10 cellular contexts compared by ENCODE assay signal in genomic region chr14:100554082-100554677, GRCh38. TPM values are rescaled to one million over a fixed set of nuclear protein-coding genes. Genes with fewer than 3 reads are reported as not detected.
A peak's percentile ranks its signal among the peaks of the same experiment; 100 is the strongest.
DNase-seq lines count a peak whose midpoint lies in the region; ATAC-seq, FAIRE-seq and TF ChIP-seq lines count a peak whose summit lies in the region.
"Had no signal": no experiment of that assay in that cellular context is flagged by ENCODE, and none has a peak within 500 bp of the region (broad histone marks: within the 10 kb centered on the region; RNA-seq: fewer than 3 reads in every experiment).

No MANE protein-coding gene starts in this region.

- H2BK15ac ChIP-seq in H1 (ENCODE audit: low read length) (no peak overlapping the region), neuronal stem cell (ENCODE audit: low read length) (peak overlapping the region; percentile 54)

- peaks cover 0 to 7% of the 10 kb centered on the region in 2 experiments for H4K20me1 ChIP-seq in H1 (replicated peaks in 1 of 2; ENCODE audit: control insufficient read depth in 1 of 2, insufficient read depth in 2 of 2, low read length in 2 of 2)

- no peak overlapping the region for H3K56ac ChIP-seq in H1 (replicated peaks; ENCODE audit: insufficient read length, low read depth, low read length)

- peaks cover 0 to 5% (median 2%) of the 10 kb centered on the region in 4 experiments; a peak in 3 of 7 replicates for H3K27me3 ChIP-seq in H1 (replicated peaks in 1 of 4; ENCODE audit: control insufficient read depth in 3 of 4, extremely low read depth in 1 of 4, insufficient read depth in 3 of 4, low read length in 3 of 4)
- H3K27me3 ChIP-seq in neuronal stem cell (ENCODE audit: control insufficient read depth in 3 of 3, insufficient read depth in 3 of 3, low read depth in 1 of 3, low read length in 3 of 3) = peaks cover 0 to 68% (median 0%) of the 10 kb centered on the region in 3 experiments
- H3K27me3 ChIP-seq in gastrocnemius medialis = peaks cover 0 to 3% (median 0%) of the 10 kb centered on the region in 3 donors

- in situ Hi-C loops in Caki2 (cut with HindIII; ENCODE audit: low pct_unique_long_range_greater_than_20kb, low sequenced_read_pairs) (no loop called here), gastrocnemius medialis (cut with MboI; ENCODE audit: low sequenced_read_pairs in 4 of 4) (no loop called here)

- H2AK5ac ChIP-seq in H1 (ENCODE audit: low read depth, low read length) (0 out of 2 replicates have a peak overlapping the region, but pooled peaks have one; percentile 53), neuronal stem cell (ENCODE audit: low read depth, low read length) (peak overlapping the region; percentile 0)

- FAIRE-seq in H1 (lab: Jason Lieb, UNC) = no peak
- FAIRE-seq: TTC549 had no signal

- no peaks in the 10 kb centered on the region for H3K36me3 ChIP-seq in H1 (ENCODE audit: control insufficient read depth in 2 of 4, insufficient read depth in 4 of 4, low read length in 3 of 4)
- H3K36me3 ChIP-seq in neuronal stem cell (replicated peaks in 1 of 2; ENCODE audit: control insufficient read depth in 2 of 2, insufficient read depth in 2 of 2, low read length in 2 of 2) = no peaks in the 10 kb centered on the region
- H3K36me3 ChIP-seq in gastrocnemius medialis = no peaks in the 10 kb centered on the region

- DNase-seq in Caki2 (ENCODE audit: low read depth) (peak; percentile 4), NB4 (ENCODE audit: low read depth) (peak; percentile 70), H1 (ENCODE audit: low read depth in 1 of 2, low spot score in 2 of 2) (no peak), neuronal stem cell (ENCODE audit: low spot score) (no peak), SKM-1 treated with dmso at 0.1 percent for 144 hours (lab: John Stamatoyannopoulos, UW; ENCODE audit: unreplicated experiment) (no peak), gastrocnemius medialis (no peak), NCI-H345 treated with DMSO at 0.1 percent for 48 hours (lab: John Stamatoyannopoulos, UW; ENCODE audit: unreplicated experiment) (no peak)
- DNase-seq: NCI-H1930 had no signal

- no peak overlapping the region for H4K91ac ChIP-seq in H1 (replicated peaks; ENCODE audit: insufficient read length, low read length)
- H4K91ac ChIP-seq in neuronal stem cell (ENCODE audit: low read depth, low read length, poor library complexity) = peak overlapping the region; percentile 19

- H3K18ac ChIP-seq in H1 (ENCODE audit: extremely low read depth, low read length) = peak overlapping the region; percentile 71
- peak overlapping the region; percentile 82 for H3K18ac ChIP-seq in neuronal stem cell (ENCODE audit: low read length)

- no peak overlapping the region for H3K4me3 ChIP-seq in NB4 (ENCODE audit: low read depth, low read length)
- H3K4me3 ChIP-seq in H1 (ENCODE audit: extremely low read depth in 1 of 4, insufficient read depth in 2 of 4, low read depth in 3 of 4, low read length in 4 of 4) = no peak overlapping the region
- no peak overlapping the region for H3K4me3 ChIP-seq in neuronal stem cell (ENCODE audit: low read length in 2 of 2)
- no peak overlapping the region for H3K4me3 ChIP-seq in gastrocnemius medialis

- POLR2A ChIA-PET in H1 (lab: Charles Lee; ENCODE audit: partially characterized antibody) = no interaction called here

- H4K5ac ChIP-seq in H1 (ENCODE audit: insufficient read length, low read depth, low read length) = no peak overlapping the region

- no peak overlapping the region for H2BK20ac ChIP-seq in H1 (ENCODE audit: low read length)

- H2AFZ ChIP-seq in H1 (ENCODE audit: low read length) (no peak overlapping the region), neuronal stem cell (ENCODE audit: low read length) (no peak overlapping the region)

- no peak overlapping the region for H3K23ac ChIP-seq in H1 (ENCODE audit: insufficient read length)
- H3K23ac ChIP-seq in neuronal stem cell (ENCODE audit: low read depth, low read length, poor library complexity) = peak overlapping the region; percentile 77

- H3K27ac ChIP-seq in H1 (ENCODE audit: low read depth, low read length) (no peak overlapping the region), neuronal stem cell (replicated peaks; ENCODE audit: low read length) (no peak overlapping the region), gastrocnemius medialis (no peak overlapping the region)

- no peak overlapping the region for H3K4me2 ChIP-seq in H1 (ENCODE audit: insufficient read depth in 1 of 2, low read depth in 2 of 2, low read length in 2 of 2)
- no peak overlapping the region for H3K4me2 ChIP-seq in neuronal stem cell (ENCODE audit: insufficient read depth, low read length, poor library complexity, severe bottlenecking)

- CTCF ChIA-PET in H1 (lab: Charles Lee; ENCODE audit: partially characterized antibody) = interaction anchor here (1.0 to 1.5 kb wide), 3 partner anchors 77 to 136 kb away, joined by 3 to 5 read pairs (median 4); no protein-coding TSS in a partner anchor

- TF ChIP-seq CTCF in NB4 (IDR thresholded peaks at IDR 0.05; ENCODE audit: low read depth, low read length) = no peak
- TF ChIP-seq CTCF in H1 (IDR thresholded peaks at IDR 0.05; ENCODE audit: control extremely low read depth in 1 of 3, insufficient read depth in 1 of 3, low read depth in 1 of 3, low read length in 3 of 3) = no peak
- TF ChIP-seq CTCF in gastrocnemius medialis (IDR thresholded peaks at IDR 0.05 in 4 of 5, conservative IDR thresholded peaks at IDR 0.05 in 1 of 5) = no peak

- no peak overlapping the region for H2BK120ac ChIP-seq in H1 (replicated peaks; ENCODE audit: low read depth, low read length)
- H2BK120ac ChIP-seq in neuronal stem cell (ENCODE audit: low read depth, low read length) = no peak overlapping the region

- H3K79me1 ChIP-seq in H1 (ENCODE audit: low read depth, low read length) = no peaks in the 10 kb centered on the region
- H3K79me1 ChIP-seq in neuronal stem cell (ENCODE audit: low read depth, low read length) = no peaks in the 10 kb centered on the region

- 81% methylated on average over 15 of the region's 19 CpGs; no CpG with 5 or more reads in 1 of the 2 experiments for WGBS in H1 (ENCODE audit: extremely low coverage in 1 of 2, insufficient coverage in 1 of 2, insufficient read length in 1 of 2, insufficient replicate concordance in 2 of 2, low coverage in 1 of 2, low lambda C conversion rate in 2 of 2, missing lambda C conversion rate in 1 of 2), 2 experiments
- no CpG with 5 or more reads among the region's 19 CpGs for WGBS in neuronal stem cell (ENCODE audit: extremely low coverage in 2 of 2, insufficient read length in 2 of 2, insufficient replicate concordance in 1 of 2), 2 donors

- H3K14ac ChIP-seq in H1 (ENCODE audit: insufficient read length) (no peak overlapping the region), neuronal stem cell (ENCODE audit: low read length) (no peak overlapping the region)

- TF ChIP-seq EP300 in H1 (IDR thresholded peaks at IDR 0.05; ENCODE audit: borderline replicate concordance in 1 of 2, low read depth in 2 of 2, low read length in 2 of 2) = no peak

- H3K4me1 ChIP-seq in H1 (replicated peaks in 1 of 4; ENCODE audit: control insufficient read depth in 3 of 4, insufficient read depth in 4 of 4, low read length in 3 of 4) (peaks cover 0 to 19% (median 17%) of the 10 kb centered on the region in 4 experiments; a peak in 6 of 7 replicates), neuronal stem cell (ENCODE audit: control insufficient read depth in 2 of 2, insufficient read depth in 1 of 2, low read depth in 1 of 2, low read length in 2 of 2) (peaks cover 4 to 11% of the 10 kb centered on the region in 2 donors), gastrocnemius medialis (no peaks in the 10 kb centered on the region)

- no peak overlapping the region for H4K8ac ChIP-seq in H1 (ENCODE audit: extremely low read depth, insufficient read depth, low read length)
- H4K8ac ChIP-seq in neuronal stem cell (ENCODE audit: low read depth, low read length) = no peak overlapping the region

- H3K9me3 ChIP-seq in H1 (ENCODE audit: insufficient read depth in 2 of 2, low read depth in 1 of 2, low read length in 1 of 2) (no peaks in the 10 kb centered on the region), neuronal stem cell (replicated peaks in 1 of 2; ENCODE audit: control insufficient read depth in 2 of 2, insufficient read depth in 1 of 2, low read depth in 1 of 2, low read length in 2 of 2) (no peaks in the 10 kb centered on the region), gastrocnemius medialis (no peaks in the 10 kb centered on the region)

- H2BK5ac ChIP-seq in H1 (ENCODE audit: low read depth, low read length) = no peak overlapping the region
- no peak overlapping the region for H2BK5ac ChIP-seq in neuronal stem cell (ENCODE audit: low read length)

- no peaks in the 10 kb centered on the region for H3K79me2 ChIP-seq in H1 (ENCODE audit: control insufficient read depth in 1 of 2, insufficient read depth in 2 of 2, low read length in 2 of 2)

- TF ChIP-seq RAD21 in H1 (IDR thresholded peaks at IDR 0.05 in 1 of 2, conservative IDR thresholded peaks at IDR 0.05 in 1 of 2; ENCODE audit: low read depth in 2 of 2, low read length in 2 of 2) = no peak

- no peak overlapping the region for H3K4ac ChIP-seq in H1 (replicated peaks; ENCODE audit: insufficient read length, low read depth, low read length)
- H3K4ac ChIP-seq in neuronal stem cell (ENCODE audit: low read length) = no peak overlapping the region

- intact Hi-C loops in gastrocnemius medialis (cut with DNase I; ENCODE audit: low total_unique reads) = no loop called here

- no peak overlapping the region for H3K9ac ChIP-seq in H1 (replicated peaks in 1 of 4; ENCODE audit: extremely low read depth in 1 of 4, low read depth in 3 of 4, low read length in 3 of 4)
- H3K9ac ChIP-seq in neuronal stem cell (ENCODE audit: low read depth, low read length, poor library complexity) = peak overlapping the region; percentile 34

- ATAC-seq in HG02610 (IDR thresholded peaks at IDR 0.05; ENCODE audit: unreplicated experiment) = no peak
- no peak for ATAC-seq in gastrocnemius medialis

- H3K23me2 ChIP-seq in H1 (ENCODE audit: low read depth, low read length) = no peaks in the 10 kb centered on the region

- H2BK12ac ChIP-seq in H1 (ENCODE audit: low read depth, low read length) (peak overlapping the region; percentile 60; the same call in 1 of the 2 replicates), neuronal stem cell (ENCODE audit: low read length) (peak overlapping the region; percentile 85)

- no peak for TF ChIP-seq POLR2A in NB4 (IDR thresholded peaks at IDR 0.05; ENCODE audit: extremely low read depth, insufficient read length)
- no peak for TF ChIP-seq POLR2A in H1 (IDR thresholded peaks at IDR 0.05; ENCODE audit: control extremely low read depth in 1 of 2, low read depth in 2 of 2, low read length in 2 of 2)
- no peak for TF ChIP-seq POLR2A in gastrocnemius medialis (IDR thresholded peaks at IDR 0.05)

RNA-seq across cellular contexts. Expression of gene BEGAIN, which starts 33.0 kb away (rescaled TPM):
- 0.24 TPM in 1 of 2 replicates, not detected in the other for total RNA-seq in Caki2 (2014; rRNA removed; shearing (Covaris generic); ENCODE audit: low replicate concordance)
- total RNA-seq in H1 (2021; fragmentation: NEBNext Ultra II Directional; extraction: Animal tissue kit (Norgen Biotek cat#: 25700)) = 2.1 and 3.0 TPM in 2 replicates
- 2.9 and 3.7 TPM in 2 replicates for polyA plus RNA-seq in H1 (2011; rRNA removed)
- 2.7 TPM for polyA plus RNA-seq in H1 (2011; cell fraction: cytosol; rRNA removed)
- 5.0 TPM for polyA plus RNA-seq in H1 (2011; cell fraction: nucleus; rRNA removed)
- polyA plus RNA-seq in H1 (2012, experiment 1 of 2) = 2.0 to 3.5 TPM (median 2.7 TPM) in 4 replicates
- polyA plus RNA-seq in H1 (2012, experiment 2 of 2) = 1.5 TPM
- polyA plus RNA-seq in H1 (2013, experiment 1 of 2) = 1.6 TPM
- polyA plus RNA-seq in H1 (2013, experiment 2 of 2) = 1.8 TPM
- polyA minus RNA-seq in H1 (2011; rRNA and poly(A)+ RNA removed) = 1.0 and 1.7 TPM in 2 replicates
- polyA minus RNA-seq in H1 (2011; cell fraction: cytosol; rRNA and poly(A)+ RNA removed) = 1.4 TPM
- 1.9 TPM for polyA minus RNA-seq in H1 (2011; cell fraction: nucleus; rRNA and poly(A)+ RNA removed)
- 20.9 TPM for polyA plus RNA-seq in neuronal stem cell (2013, experiment 1 of 2)
- polyA plus RNA-seq in neuronal stem cell (2013, experiment 2 of 2) = 20.1 TPM
- total RNA-seq in gastrocnemius medialis = under 1 TPM in 3 of 4 donors, not detected in 1; 0.25 to 0.49 (median 0.26) TPM

Comparison
In these comparisons a context has a peak if more than half of its experiments do, and no peak if none do; other contexts are left out.
1. DNase-seq: peak in Caki2 (single experiment) and NB4 (single experiment); none in H1 (0 of 2), neuronal stem cell (single experiment), SKM-1 treated with dmso at 0.1 percent for 144 hours (single experiment), gastrocnemius medialis (0 of 2) and NCI-H345 treated with DMSO at 0.1 percent for 48 hours (single experiment).